In genomic region chr1:7783826-7784491, GRCh38 we compare ENCODE assay signal across 8 cellular contexts. TPM values are rescaled to one million over a fixed set of nuclear protein-coding genes. Genes with fewer than 3 reads are reported as not detected.
DNase-seq lines count a peak whose midpoint lies in the region; ATAC-seq and TF ChIP-seq lines count a peak whose summit lies in the region.

TSS of gene PER3 (plus strand) at chr1:7784291. CDS start at chr1:7784878, 587 bp downstream.

- no peak for TF ChIP-seq EP300 in suprapubic skin (IDR thresholded peaks at IDR 0.05)

- CTCF ChIA-PET in HEK293T (lab: Yijun Ruan, JAX), result interaction anchor here (0.6 kb wide), 2 partner anchors 24 to 31 kb away, joined by 3 to 4 read pairs; no protein-coding TSS in a partner anchor

- H3K27ac ChIP-seq in suprapubic skin, result peak within 1 kb of the TSS; percentile 95

- no peaks in the 10 kb centered on the region for H3K9me3 Mint-ChIP-seq in activated naive CD8-positive, alpha-beta T cell (ENCODE audit: low read depth)

- no peak within 1 kb of the TSS for H3K27ac Mint-ChIP-seq in activated naive CD8-positive, alpha-beta T cell

- TF ChIP-seq POLR2A in suprapubic skin (IDR thresholded peaks at IDR 0.05), result peak in 1 of 2 donors; percentile 43

- H3K4me1 ChIP-seq in suprapubic skin, result peaks cover 50% of the 10 kb centered on the region

- peak; percentile 97 for ATAC-seq in SK-N-SH treated with all-trans-retinoic acid at 6 μM for 48 hours
- peak; percentile 99 for ATAC-seq in omental fat pad (ENCODE audit: low FRiP score)

- peak; percentile 96 for DNase-seq in GM04504 (ENCODE audit: low read depth)
- peak; percentile 94 for DNase-seq in HEK293T (ENCODE audit: extremely low spot score)
- peak; percentile 92 for DNase-seq in MV-4-11 (lab: John Stamatoyannopoulos, UW)
- DNase-seq in glomerular visceral epithelial cell (ENCODE audit: extremely low spot score), result peak; percentile 99
- DNase-seq in omental fat pad (ENCODE audit: low spot score), result peak; percentile 82
- peak; percentile 97 for DNase-seq in suprapubic skin (ENCODE audit: low spot score in 2 of 2)

- POLR2A ChIA-PET in HEK293T (lab: Yijun Ruan, JAX), result no interaction called here

- H3K9me3 ChIP-seq in suprapubic skin, result no peaks in the 10 kb centered on the region

- H3K36me3 ChIP-seq in suprapubic skin, result peaks cover 44% of the 10 kb centered on the region

- no peaks in the 10 kb centered on the region for H3K27me3 Mint-ChIP-seq in activated naive CD8-positive, alpha-beta T cell

- H3K4me3 Mint-ChIP-seq in activated naive CD8-positive, alpha-beta T cell, result peak within 1 kb of the TSS; percentile 74

- WGBS in suprapubic skin, result under 1% methylated on average over 29 of the region's 90 CpGs

- peaks cover 21% of the 10 kb centered on the region for H3K4me1 Mint-ChIP-seq in activated naive CD8-positive, alpha-beta T cell (ENCODE audit: low read depth)

- TF ChIP-seq CTCF in omental fat pad (IDR thresholded peaks at IDR 0.05) (no peak), suprapubic skin (IDR thresholded peaks at IDR 0.05) (no peak)

- no peaks in the 10 kb centered on the region for H3K27me3 ChIP-seq in suprapubic skin

- peaks cover 7% of the 10 kb centered on the region for H3K36me3 Mint-ChIP-seq in activated naive CD8-positive, alpha-beta T cell

- peak within 1 kb of the TSS; percentile 79 for H3K4me3 ChIP-seq in suprapubic skin

TF ChIP-seq in HEK293T, 16 proteins besides CTCF, POLR2A, EP300 and RAD21:
- no peak for TF ChIP-seq SUZ12 (IDR thresholded peaks at IDR 0.05)
- TF ChIP-seq LEF1 (IDR thresholded peaks at IDR 0.05; ENCODE audit: borderline replicate concordance), result no peak
- TF ChIP-seq NFRKB (IDR thresholded peaks at IDR 0.05), result no peak
- no peak for TF ChIP-seq ZNF384 (IDR thresholded peaks at IDR 0.05)
- no peak for TF ChIP-seq FOXK2 (IDR thresholded peaks at IDR 0.05)
- TF ChIP-seq TARDBP (IDR thresholded peaks at IDR 0.05), result no peak
- TF ChIP-seq L3MBTL2 (conservative IDR thresholded peaks at IDR 0.05), result no peak
- TF ChIP-seq FOXA1 (IDR thresholded peaks at IDR 0.05), result no peak
- TF ChIP-seq ARNT (IDR thresholded peaks at IDR 0.05), result 0 out of 2 replicates have a peak, but pooled peaks have one; percentile 32
- TF ChIP-seq PKNOX1 (IDR thresholded peaks at IDR 0.05), result peak; percentile 98
- no peak for TF ChIP-seq CTBP1 (IDR thresholded peaks at IDR 0.05; ENCODE audit: borderline replicate concordance)
- peak; percentile 5; the same call in 1 of the 2 replicates for TF ChIP-seq FOXM1 (IDR thresholded peaks at IDR 0.05; ENCODE audit: borderline replicate concordance)
- TF ChIP-seq SP1 (IDR thresholded peaks at IDR 0.05), result no peak
- no peak for TF ChIP-seq ELF4 (IDR thresholded peaks at IDR 0.05)
- no peak for TF ChIP-seq BHLHE40 (IDR thresholded peaks at IDR 0.05; ENCODE audit: borderline replicate concordance)

TF ChIP-seq in SK-N-SH treated with all-trans-retinoic acid at 6 μM for 48 hours, 23 proteins besides CTCF, POLR2A, EP300 and RAD21:
- peak; percentile 97 for TF ChIP-seq ARNTL (CRISPR knock-in tag; IDR thresholded peaks at IDR 0.05; ENCODE audit: borderline replicate concordance, low read depth)
- TF ChIP-seq OSR1 (CRISPR knock-in tag; IDR thresholded peaks at IDR 0.05), result no peak
TF ChIP-seq in SK-N-SH treated with all-trans-retinoic acid at 6 μM for 48 hours: peak in this region for 1.

RNA-seq across cellular contexts. Expression of gene PER3, which starts in this region (rescaled TPM):
- total RNA-seq in omental fat pad (10 to 100 TPM in 3 of 4 donors, 1 to 10 TPM in 1; 8.6 to 13.9 (median 12.2) TPM), suprapubic skin (10 to 100 TPM in 3 of 4 donors, 1 to 10 TPM in 1; 9.2 to 46.0 (median 19.1) TPM)

Comparison
In these comparisons a context has a peak if more than half of its experiments do, and no peak if none do; other contexts are left out.
1. Peak in every context shown above with its lines: DNase-seq, ATAC-seq, H3K4me3 ChIP-seq and H3K27ac ChIP-seq.